In genomic region chr5:139658928-139659667, GRCh38 we compare ENCODE assay signal across 8 cellular contexts. TPM values are rescaled to one million over a fixed set of nuclear protein-coding genes. Genes with fewer than 3 reads are reported as not detected.
DNase-seq lines count a peak whose midpoint lies in the region; ATAC-seq, FAIRE-seq and TF ChIP-seq lines count a peak whose summit lies in the region.

No MANE protein-coding gene starts in this region.

- no peaks in the 10 kb centered on the region for H3K9me3 Mint-ChIP-seq in nephron
- no peaks in the 10 kb centered on the region for H3K9me3 Mint-ChIP-seq in effector memory CD8-positive, alpha-beta T cell

- no peaks in the 10 kb centered on the region for H3K9me1 ChIP-seq in endothelial cell of umbilical vein (replicated peaks; ENCODE audit: control insufficient read depth, extremely low read depth, insufficient read depth, low read length)

- H3K36me3 Mint-ChIP-seq in nephron (ENCODE audit: low read depth), result no peaks in the 10 kb centered on the region
- peaks cover 5% of the 10 kb centered on the region for H3K36me3 Mint-ChIP-seq in effector memory CD8-positive, alpha-beta T cell (ENCODE audit: insufficient read depth)

- no peak for TF ChIP-seq POLR2A in endothelial cell of umbilical vein (IDR thresholded peaks at IDR 0.05; ENCODE audit: low read depth, low read length)

- peak overlapping the region; percentile 95 to 97 (median 95) for H3K27ac Mint-ChIP-seq in nephron
- peak overlapping the region in 1 of 2 donors; percentile 83 for H3K27ac Mint-ChIP-seq in effector memory CD8-positive, alpha-beta T cell

- BruUV-seq in endothelial cell of umbilical vein (replicated peaks; lab: Mats Ljungman, UMichigan), result no TSS peak

- H3K79me2 ChIP-seq in endothelial cell of umbilical vein (ENCODE audit: control insufficient read depth, insufficient read depth, low read length), result no peaks in the 10 kb centered on the region

- CTCF ChIA-PET in endothelial cell of umbilical vein (lab: Charles Lee), result interaction anchor here (0.8 to 5.4 kb wide), 9 partner anchors 11 to 107 kb away, joined by 4 to 33 read pairs (median 14); partner anchors contain the start of gene CXXC5

- no peaks in the 10 kb centered on the region for H4K20me1 ChIP-seq in endothelial cell of umbilical vein (replicated peaks; ENCODE audit: control insufficient read depth, extremely low read depth, insufficient read depth, low read length)

- TF ChIP-seq CTCF in endothelial cell of umbilical vein (IDR thresholded peaks at IDR 0.05; ENCODE audit: extremely low read depth in 1 of 2, insufficient read depth in 1 of 2, low read depth in 1 of 2, low read length in 2 of 2), result no peak
- TF ChIP-seq CTCF in nephron (IDR thresholded peaks at IDR 0.05; ENCODE audit: unreplicated experiment in 3 of 3), result no peak

- peaks cover 36% of the 10 kb centered on the region for H3K4me1 ChIP-seq in endothelial cell of umbilical vein (ENCODE audit: control insufficient read depth, extremely low read depth, insufficient read depth, low read length)

- peaks cover 76% of the 10 kb centered on the region for H3K4me1 Mint-ChIP-seq in nephron
- peaks cover 38 to 48% of the 10 kb centered on the region in 2 donors for H3K4me1 Mint-ChIP-seq in effector memory CD8-positive, alpha-beta T cell (ENCODE audit: low read depth in 2 of 2)

- FAIRE-seq in endothelial cell of umbilical vein (lab: Jason Lieb, UNC), result peak; percentile 82

- H2AFZ ChIP-seq in endothelial cell of umbilical vein (ENCODE audit: low read depth, low read length), result peak overlapping the region; percentile 1

- H3K27ac ChIP-seq in endothelial cell of umbilical vein (ENCODE audit: insufficient read depth, low read depth, low read length), result peak overlapping the region; percentile 11

- no peak overlapping the region for H3K4me3 ChIP-seq in endothelial cell of umbilical vein (replicated peaks in 1 of 3; ENCODE audit: insufficient read depth in 1 of 3, low read depth in 1 of 3, low read length in 3 of 3)

- peak overlapping the region; percentile 29 for H3K4me2 ChIP-seq in endothelial cell of umbilical vein (ENCODE audit: insufficient read depth, low read length)

- H3K9ac ChIP-seq in endothelial cell of umbilical vein (replicated peaks; ENCODE audit: extremely low read depth, insufficient read depth, low read length), result no peak overlapping the region

- peak overlapping the region; percentile 70 to 85 (median 85) for H3K4me3 Mint-ChIP-seq in nephron
- peak overlapping the region in 1 of 2 donors; percentile 68 for H3K4me3 Mint-ChIP-seq in effector memory CD8-positive, alpha-beta T cell

- no peaks in the 10 kb centered on the region for H3K27me3 ChIP-seq in endothelial cell of umbilical vein (ENCODE audit: control insufficient read depth in 2 of 2, insufficient read depth in 2 of 2, low read length in 2 of 2)

- H3K9me3 ChIP-seq in endothelial cell of umbilical vein (replicated peaks; ENCODE audit: control insufficient read depth, insufficient read depth, low read length), result no peaks in the 10 kb centered on the region

- H3K27me3 Mint-ChIP-seq in nephron (ENCODE audit: low read depth), result no peaks in the 10 kb centered on the region
- H3K27me3 Mint-ChIP-seq in effector memory CD8-positive, alpha-beta T cell, result no peaks in the 10 kb centered on the region

- DNase-seq in EH (ENCODE audit: low read depth) (peak; percentile 91), NCI-H69 (lab: John Stamatoyannopoulos, UW) (peak; percentile 80), endothelial cell of umbilical vein (ENCODE audit: low read depth, low spot score) (peak; percentile 48), NK-92 (lab: John Stamatoyannopoulos, UW; ENCODE audit: unreplicated experiment) (no peak), NCI-H748 (lab: John Stamatoyannopoulos, UW; ENCODE audit: unreplicated experiment) (no peak), hippocampal formation (lab: John Stamatoyannopoulos, UW) (no peak)
- no peak for DNase-seq in effector memory CD8-positive, alpha-beta T cell

- no peak for ATAC-seq in effector memory CD8-positive, alpha-beta T cell (replicated peaks)

- intact Hi-C loops in endothelial cell of umbilical vein (cut with micrococcal nuclease), result no loop called here

- POLR2A ChIA-PET in endothelial cell of umbilical vein (lab: Charles Lee), result interaction anchor here (0.6 kb wide), 1 partner anchor 22 kb away, joined by 7 read pairs; no protein-coding TSS in a partner anchor

- no peaks in the 10 kb centered on the region for H3K36me3 ChIP-seq in endothelial cell of umbilical vein (ENCODE audit: control insufficient read depth in 2 of 2, extremely low read depth in 1 of 2, insufficient read depth in 2 of 2, low read length in 2 of 2)

- dilution Hi-C loops in endothelial cell of umbilical vein (cut with MboI; ENCODE audit: extremely low pct_ligation_motif_present, low sequenced_read_pairs), result no loop called here

TF ChIP-seq in endothelial cell of umbilical vein, 7 proteins besides CTCF, POLR2A, EP300 and RAD21:
- TF ChIP-seq EZH2 (IDR thresholded peaks at IDR 0.05; ENCODE audit: borderline replicate concordance, low read depth, low read length, severe bottlenecking) (no peak), GATA2 (IDR thresholded peaks at IDR 0.05; ENCODE audit: insufficient read depth, insufficient read length, low read depth, low read length) (no peak), POLR2AphosphoS5 (IDR thresholded peaks at IDR 0.05; ENCODE audit: insufficient read depth, low read depth, low read length) (no peak), FOS (IDR thresholded peaks at IDR 0.05; ENCODE audit: borderline replicate concordance, insufficient read depth, low read length) (no peak), MYC (IDR thresholded peaks at IDR 0.05; ENCODE audit: low read depth, low read length) (no peak), JUN (IDR thresholded peaks at IDR 0.05; ENCODE audit: borderline replicate concordance, insufficient read depth, insufficient read length, low read depth) (no peak)
- TF ChIP-seq, protein P1, sequence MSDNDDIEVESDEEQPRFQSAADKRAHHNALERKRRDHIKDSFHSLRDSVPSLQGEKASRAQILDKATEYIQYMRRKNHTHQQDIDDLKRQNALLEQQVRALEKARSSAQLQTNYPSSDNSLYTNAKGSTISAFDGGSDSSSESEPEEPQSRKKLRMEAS (IDR thresholded peaks at IDR 0.05; ENCODE audit: insufficient read depth, insufficient read length), result no peak

RNA-seq across cellular contexts. Expression of gene CXXC5, which starts 10.9 kb away (rescaled TPM):
- 2.7 and 5.9 TPM in 2 replicates for total RNA-seq in endothelial cell of umbilical vein
- 5.5 and 8.2 TPM in 2 replicates for polyA plus RNA-seq in endothelial cell of umbilical vein
- polyA plus RNA-seq in endothelial cell of umbilical vein (2011; cell fraction: cytosol; rRNA removed), result 3.5 and 5.5 TPM in 2 replicates
- polyA plus RNA-seq in endothelial cell of umbilical vein (2011; cell fraction: nucleus; rRNA removed), result 2.2 and 3.2 TPM in 2 replicates
- polyA plus RNA-seq in endothelial cell of umbilical vein (2012), result 0.82 and 0.90 TPM in 2 replicates
- polyA minus RNA-seq in endothelial cell of umbilical vein, result 4.7 and 6.7 TPM in 2 replicates
- polyA minus RNA-seq in endothelial cell of umbilical vein (2011; cell fraction: cytosol; rRNA and poly(A)+ RNA removed), result 24.9 TPM
- 1.1 and 1.8 TPM in 2 replicates for polyA minus RNA-seq in endothelial cell of umbilical vein (2011; cell fraction: nucleus; rRNA and poly(A)+ RNA removed)

Comparison
In these comparisons a context has a peak if more than half of its experiments do, and no peak if none do; other contexts are left out.
1. DNase-seq: peak in EH (single experiment), NCI-H69 (single experiment) and endothelial cell of umbilical vein (single experiment); none in NK-92 (single experiment), effector memory CD8-positive, alpha-beta T cell (0 of 3), NCI-H748 (single experiment) and hippocampal formation (0 of 2).